ENCODE assay signal across 17 cellular contexts in the genomic region with DNA sequence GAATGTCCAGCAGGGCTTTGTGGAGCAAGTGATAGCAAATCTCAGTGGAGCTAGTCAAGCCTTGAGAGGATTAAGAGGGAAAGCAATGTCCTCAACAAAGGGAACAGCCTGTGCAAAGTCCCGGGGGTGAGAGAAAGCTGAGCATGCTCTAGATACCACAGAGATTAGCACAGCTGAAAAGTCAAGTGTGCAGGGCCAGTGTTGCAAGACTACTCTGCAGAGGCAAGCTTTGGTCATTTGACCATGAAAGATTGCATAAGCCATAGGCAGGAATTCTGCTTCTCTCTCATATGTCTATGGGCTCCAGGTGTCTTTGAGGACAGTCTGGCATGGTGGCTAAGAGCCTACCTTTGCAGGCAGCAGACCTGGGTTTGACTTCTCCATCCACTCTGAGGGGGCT.
DNase-seq lines count a peak whose midpoint lies in the region; ATAC-seq and TF ChIP-seq lines count a peak whose summit lies in the region.
"Had no signal": no experiment of that assay in that cellular context is flagged by ENCODE, and none has a peak within 500 bp of the region (broad histone marks: within the 10 kb centered on the region; RNA-seq: fewer than 3 reads in every experiment).

No MANE protein-coding gene starts in this region.

- peak; percentile 16 for DNase-seq in left ventricle myocardium inferior
- DNase-seq in cardiac septum (ENCODE audit: low spot score): no peak
- peak; percentile 91 for DNase-seq in amniotic epithelial cell (ENCODE audit: low read depth)
- DNase-seq in left colon: no peak
- DNase-seq in 8988T: no peak
- no peak for DNase-seq in UCSD-AML1 (lab: John Stamatoyannopoulos, UW; ENCODE audit: unreplicated experiment)
- DNase-seq in activated CD4-positive, CD25-positive, alpha-beta regulatory T cell treated with anti-CD3 and anti-CD28 coated beads, Interleukin-2, amount 50 U/mL, for 72 hours: no peak
- DNase-seq: activated CD4-positive, alpha-beta T cell treated with anti-CD3 and anti-CD28 coated beads for 4 hours; effector memory CD8-positive, alpha-beta T cell; hippocampal formation; midbrain; NCI-H1930; stimulated activated CD4-positive, alpha-beta T cell treated with anti-CD3 and anti-CD28 coated beads, Interleukin-4, amount 100 ng/mL, for 24 hours; stimulated activated naive CD4-positive, alpha-beta T cell; T-helper 1 cell had no signal

- H3K27me3 ChIP-seq in left ventricle myocardium inferior (ENCODE audit: low read depth): no peaks in the 10 kb centered on the region

- H3K9me3 ChIP-seq in left ventricle myocardium inferior (replicated peaks): no peaks in the 10 kb centered on the region
- H3K9me3 ChIP-seq: HAP-1 had no signal

- H3K36me3 ChIP-seq in left ventricle myocardium inferior: no peaks in the 10 kb centered on the region
- H3K36me3 ChIP-seq: HAP-1 had no signal

- peak; percentile 23 for ATAC-seq in left colon
- no peak for ATAC-seq in GM19467 (IDR thresholded peaks at IDR 0.05; ENCODE audit: unreplicated experiment)
- ATAC-seq: effector memory CD8-positive, alpha-beta T cell had no signal

- intact Hi-C loops in left ventricle myocardium inferior (cut with micrococcal nuclease): no loop called here
- intact Hi-C loops in cardiac septum (cut with DNase I): loop anchor here (5.0 kb wide), 1 partner anchor 178 kb away; no protein-coding TSS in a partner anchor
- intact Hi-C loops in left colon (cut with DNase I, micrococcal nuclease): no loop called here

- no peak overlapping the region for H3K4me3 ChIP-seq in left ventricle myocardium inferior
- H3K4me3 ChIP-seq: HAP-1 had no signal

- peaks cover 19% of the 10 kb centered on the region for H3K4me1 ChIP-seq in left ventricle myocardium inferior
- H3K4me1 ChIP-seq: HAP-1 had no signal

- TF ChIP-seq CTCF in left ventricle myocardium inferior (IDR thresholded peaks at IDR 0.05; ENCODE audit: borderline replicate concordance): no peak

- no peak overlapping the region for H3K27ac ChIP-seq in left ventricle myocardium inferior (replicated peaks)

Comparison
In these comparisons a context has a peak if more than half of its experiments do, and no peak if none do; other contexts are left out.
1. DNase-seq: peak in left ventricle myocardium inferior (single experiment) and amniotic epithelial cell (single experiment); none in cardiac septum (single experiment), left colon (0 of 2), 8988T (single experiment), UCSD-AML1 (single experiment) and activated CD4-positive, CD25-positive, alpha-beta regulatory T cell treated with anti-CD3 and anti-CD28 coated beads, Interleukin-2, amount 50 U/mL, for 72 hours (single experiment).